ENCODE assay signal across 23 cellular contexts in genomic region chr1:29249951-29250581, GRCh38. TPM values are rescaled to one million over a fixed set of nuclear protein-coding genes. Genes with fewer than 3 reads are reported as not detected.
A peak's percentile ranks its signal among the peaks of the same experiment; 100 is the strongest.
DNase-seq lines count a peak whose midpoint lies in the region; ATAC-seq and TF ChIP-seq lines count a peak whose summit lies in the region.
"Had no signal": no experiment of that assay in that cellular context is flagged by ENCODE, and none has a peak within 500 bp of the region (broad histone marks: within the 10 kb centered on the region; RNA-seq: fewer than 3 reads in every experiment).

No MANE protein-coding gene starts in this region.

- no peaks in the 10 kb centered on the region for H3K27me3 Mint-ChIP-seq in mesothelial cell of epicardium (ENCODE audit: low read depth)

- H3K27ac Mint-ChIP-seq in mesothelial cell of epicardium, result peak overlapping the region; percentile 99
- H3K27ac Mint-ChIP-seq in stimulated activated effector memory CD8-positive, alpha-beta T cell treated with anti-CD3 and anti-CD28 coated beads, Interleukin-12 subunit alpha, Interleukin-12 subunit beta, amount 100 ng/mL, for 72 hours, result peak overlapping the region; percentile 13
- H3K27ac Mint-ChIP-seq: activated CD4-positive, alpha-beta T cell treated with anti-CD3 and anti-CD28 coated beads, Interleukin-2, amount 10 ng/mL, durations not matched to agents 24 days and 14 days; activated naive CD4-positive, alpha-beta T cell treated with anti-CD3 and anti-CD28 coated beads for 36 hours; activated T-cell treated with anti-CD3 and anti-CD28 coated beads, Interleukin-2, amount 50 U/mL, for 72 hours; CD4-positive, CD25-positive, alpha-beta regulatory T cell; immature natural killer cell had no signal

- H3K9me3 ChIP-seq in HUES6 (ENCODE audit: control insufficient read depth, insufficient read depth, low read depth, low read length), result no peaks in the 10 kb centered on the region
- H3K9me3 ChIP-seq: right atrium auricular region had no signal

- H3K4me1 Mint-ChIP-seq in mesothelial cell of epicardium, result peaks cover 74% of the 10 kb centered on the region
- no peaks in the 10 kb centered on the region for H3K4me1 Mint-ChIP-seq in stimulated activated effector memory CD8-positive, alpha-beta T cell treated with anti-CD3 and anti-CD28 coated beads, Interleukin-12 subunit alpha, Interleukin-12 subunit beta, amount 100 ng/mL, for 72 hours
- H3K4me1 Mint-ChIP-seq: activated CD4-positive, alpha-beta T cell treated with anti-CD3 and anti-CD28 coated beads, Interleukin-2, amount 10 ng/mL, durations not matched to agents 24 days and 14 days; CD4-positive, CD25-positive, alpha-beta regulatory T cell; immature natural killer cell had no signal

- peak overlapping the region; percentile 12 for H3K4me3 Mint-ChIP-seq in mesothelial cell of epicardium
- H3K4me3 Mint-ChIP-seq in stimulated activated effector memory CD8-positive, alpha-beta T cell treated with anti-CD3 and anti-CD28 coated beads, Interleukin-12 subunit alpha, Interleukin-12 subunit beta, amount 100 ng/mL, for 72 hours, result no peak overlapping the region
- H3K4me3 Mint-ChIP-seq: activated CD4-positive, alpha-beta T cell treated with anti-CD3 and anti-CD28 coated beads, Interleukin-2, amount 10 ng/mL, durations not matched to agents 24 days and 14 days; activated naive CD4-positive, alpha-beta T cell treated with anti-CD3 and anti-CD28 coated beads for 36 hours; activated T-cell treated with anti-CD3 and anti-CD28 coated beads, Interleukin-2, amount 50 U/mL, for 72 hours; CD4-positive, CD25-positive, alpha-beta regulatory T cell; immature natural killer cell had no signal

- no peaks in the 10 kb centered on the region for H3K27me3 ChIP-seq in HUES6 (ENCODE audit: control insufficient read depth, insufficient read depth, low read length)
- H3K27me3 ChIP-seq: right atrium auricular region had no signal

- H3K9me3 Mint-ChIP-seq in mesothelial cell of epicardium, result no peaks in the 10 kb centered on the region
- no peaks in the 10 kb centered on the region for H3K9me3 Mint-ChIP-seq in stimulated activated effector memory CD8-positive, alpha-beta T cell treated with anti-CD3 and anti-CD28 coated beads, Interleukin-12 subunit alpha, Interleukin-12 subunit beta, amount 100 ng/mL, for 72 hours
- H3K9me3 Mint-ChIP-seq: activated CD4-positive, alpha-beta T cell treated with anti-CD3 and anti-CD28 coated beads, Interleukin-2, amount 10 ng/mL, durations not matched to agents 24 days and 14 days; activated naive CD4-positive, alpha-beta T cell treated with anti-CD3 and anti-CD28 coated beads for 36 hours; activated T-cell treated with anti-CD3 and anti-CD28 coated beads, Interleukin-2, amount 50 U/mL, for 72 hours; CD4-positive, CD25-positive, alpha-beta regulatory T cell; immature natural killer cell had no signal

- ATAC-seq in stimulated activated effector memory CD8-positive, alpha-beta T cell treated with anti-CD3 and anti-CD28 coated beads, Interleukin-12 subunit alpha, Interleukin-12 subunit beta, amount 100 ng/mL, for 72 hours, result no peak
- ATAC-seq in HG02798 (IDR thresholded peaks at IDR 0.05; ENCODE audit: poor library complexity, unreplicated experiment), result no peak
- ATAC-seq: activated T-cell treated with anti-CD3 and anti-CD28 coated beads, Interleukin-2, amount 50 U/mL, for 72 hours; HCT116; left ventricle myocardium superior; Panc1 had no signal

- H3K4me1 ChIP-seq in HUES6 (ENCODE audit: control insufficient read depth, insufficient read depth, low read length), result peaks cover 34% of the 10 kb centered on the region
- H3K4me1 ChIP-seq: right atrium auricular region had no signal

- H3K9ac ChIP-seq in HUES6 (ENCODE audit: low read length), result peak overlapping the region; percentile 69

- H3K36me3 Mint-ChIP-seq in mesothelial cell of epicardium, result no peaks in the 10 kb centered on the region
- no peaks in the 10 kb centered on the region for H3K36me3 Mint-ChIP-seq in stimulated activated effector memory CD8-positive, alpha-beta T cell treated with anti-CD3 and anti-CD28 coated beads, Interleukin-12 subunit alpha, Interleukin-12 subunit beta, amount 100 ng/mL, for 72 hours
- H3K36me3 Mint-ChIP-seq: CD4-positive, CD25-positive, alpha-beta regulatory T cell; immature natural killer cell had no signal

- DNase-seq in astrocyte of the hippocampus (ENCODE audit: low read depth, low spot score), result peak; percentile 60
- DNase-seq in mesothelial cell of epicardium (ENCODE audit: low spot score in 2 of 2, unreplicated experiment in 2 of 2), result no peak
- no peak for DNase-seq in stimulated activated effector memory CD8-positive, alpha-beta T cell treated with anti-CD3 and anti-CD28 coated beads, Interleukin-12 subunit alpha, Interleukin-12 subunit beta, amount 100 ng/mL, for 72 hours (ENCODE audit: low spot score in 2 of 2)
- DNase-seq in AG08395 (ENCODE audit: low spot score), result no peak
- DNase-seq in H4 (ENCODE audit: low spot score), result no peak
- DNase-seq: activated CD4-positive, alpha-beta T cell treated with anti-CD3 and anti-CD28 coated beads, Interleukin-2, amount 10 ng/mL, durations not matched to agents 24 days and 14 days; activated naive CD4-positive, alpha-beta T cell treated with anti-CD3 and anti-CD28 coated beads for 36 hours; activated T-cell treated with anti-CD3 and anti-CD28 coated beads, Interleukin-2, amount 50 U/mL, for 72 hours; amniotic stem cell; CD4-positive, CD25-positive, alpha-beta regulatory T cell; immature natural killer cell; left ventricle myocardium superior; NCI-H1417 treated with DMSO at 0.1 percent for 48 hours; NCI-H2107; NCI-H510A; NK-92 treated with Interleukin-12 subunit alpha and Interleukin-12 subunit beta, amount 100 ng/mL, for 24 hours; T-helper 2 cell had no signal

- H3K36me3 ChIP-seq in HUES6 (ENCODE audit: control insufficient read depth, insufficient read depth, low read length), result no peaks in the 10 kb centered on the region
- H3K36me3 ChIP-seq: right atrium auricular region had no signal

- peak overlapping the region; percentile 75 for H3K27ac ChIP-seq in HUES6 (ENCODE audit: low read depth, low read length)
- H3K27ac ChIP-seq: right atrium auricular region, SK-N-MC had no signal

- H3K4me3 ChIP-seq in HUES6 (ENCODE audit: low read depth, low read length), result no peak overlapping the region
- H3K4me3 ChIP-seq: right atrium auricular region had no signal

- TF ChIP-seq CTCF in mesothelial cell of epicardium (IDR thresholded peaks at IDR 0.05; ENCODE audit: unreplicated experiment), result no peak

RNA-seq across cellular contexts. Expression of gene PTPRU, which starts 13.7 kb away (rescaled TPM):
- total RNA-seq in mesothelial cell of epicardium, result 143 to 151 TPM (median 145 TPM) in 3 replicates
- total RNA-seq in H4 (2014; rRNA removed; shearing (Covaris generic)), result 16.2 and 18.3 TPM in 2 replicates
- total RNA-seq: CD4-positive, CD25-positive, alpha-beta regulatory T cell had no signal

RNA-seq across cellular contexts. Expression of gene MECR, which starts 19.3 kb away (rescaled TPM):
- total RNA-seq in mesothelial cell of epicardium, result 36.6 to 40.0 TPM (median 38.0 TPM) in 3 replicates
- 29.0 and 32.3 TPM in 2 replicates for total RNA-seq in H4 (2014; rRNA removed; shearing (Covaris generic))
